8 cellular contexts compared by ENCODE assay signal in genomic region chr7:22082886-22083710, GRCh38.
DNase-seq lines count a peak whose midpoint lies in the region; ATAC-seq, FAIRE-seq and TF ChIP-seq lines count a peak whose summit lies in the region.

No MANE protein-coding gene starts in this region.

- H3K4me3 Mint-ChIP-seq in T-helper 1 cell treated with Interleukin-12 subunit alpha and Interleukin-12 subunit beta and Interleukin-4 antibody, amounts not matched to agents 30 μg/mL and 1 μg/mL, for 36 hours, result peak overlapping the region; percentile 80
- peak overlapping the region; percentile 89 for H3K4me3 Mint-ChIP-seq in astrocyte (ENCODE audit: unreplicated experiment)

- intact Hi-C loops in aorta (cut with DNase I), result loop anchor here in 1 of 2 donors (10.0 kb wide), 1 partner anchor 658 kb away; the partner anchor contains the start of gene SP4

- ATAC-seq in HG02678 (IDR thresholded peaks at IDR 0.05; ENCODE audit: unreplicated experiment) (peak; percentile 99), aorta (ENCODE audit: low FRiP score) (peak; percentile 100)

- no peaks in the 10 kb centered on the region for H4K20me1 ChIP-seq in astrocyte (ENCODE audit: insufficient read depth, low read length)
- H4K20me1 ChIP-seq in hepatocyte (ENCODE audit: insufficient read depth, poor library complexity, severe bottlenecking), result no peaks in the 10 kb centered on the region

- H3K4me1 ChIP-seq in astrocyte (ENCODE audit: insufficient read depth, low read length), result peaks cover 12% of the 10 kb centered on the region
- H3K4me1 ChIP-seq in hepatocyte (ENCODE audit: insufficient read depth), result no peaks in the 10 kb centered on the region
- H3K4me1 ChIP-seq in aorta (ENCODE audit: control insufficient read depth in 1 of 2, insufficient read depth in 2 of 2, low read length in 2 of 2), result no peaks in the 10 kb centered on the region

- H3K27ac Mint-ChIP-seq in T-helper 1 cell treated with Interleukin-12 subunit alpha and Interleukin-12 subunit beta and Interleukin-4 antibody, amounts not matched to agents 30 μg/mL and 1 μg/mL, for 36 hours, result no peak overlapping the region
- H3K27ac Mint-ChIP-seq in astrocyte (ENCODE audit: unreplicated experiment), result peak overlapping the region; percentile 87

- peak; percentile 88 for TF ChIP-seq CTCF in GM12872 (IDR thresholded peaks at IDR 0.05; ENCODE audit: insufficient read depth, low read depth, low read length)
- TF ChIP-seq CTCF in astrocyte (IDR thresholded peaks at IDR 0.05; ENCODE audit: insufficient read depth, low read depth, low read length), result peak; percentile 64
- TF ChIP-seq CTCF in hepatocyte (IDR thresholded peaks at IDR 0.05; ENCODE audit: poor library complexity), result peak; percentile 99

- FAIRE-seq in astrocyte (lab: Jason Lieb, UNC), result no peak

- peak overlapping the region; percentile 100 for H3K4me2 ChIP-seq in astrocyte (ENCODE audit: low read length)
- H3K4me2 ChIP-seq in hepatocyte, result peak overlapping the region; percentile 94

- H3K9ac ChIP-seq in astrocyte (ENCODE audit: low read length), result peak overlapping the region; percentile 88

- H3K27ac ChIP-seq in astrocyte (ENCODE audit: low read depth, low read length), result peak overlapping the region; percentile 63
- peak overlapping the region; percentile 91 for H3K27ac ChIP-seq in hepatocyte
- H3K27ac ChIP-seq in aorta (ENCODE audit: low read depth in 1 of 2, low read length in 2 of 2), result peak overlapping the region in 1 of 2 donors; percentile 33

- DNase-seq in NCI-H1105 (lab: John Stamatoyannopoulos, UW), result peak; percentile 72
- DNase-seq in astrocyte (ENCODE audit: low read depth), result peak; percentile 49
- DNase-seq in hepatocyte (ENCODE audit: low spot score), result peak; percentile 94
- peak; percentile 50 for DNase-seq in renal cortical epithelial cell (ENCODE audit: low read depth)
- DNase-seq in aorta, result peak; percentile 93 to 98

- H3K27me3 Mint-ChIP-seq in T-helper 1 cell treated with Interleukin-12 subunit alpha and Interleukin-12 subunit beta and Interleukin-4 antibody, amounts not matched to agents 30 μg/mL and 1 μg/mL, for 36 hours (ENCODE audit: low read depth), result peaks cover 47% of the 10 kb centered on the region
- peaks cover 8% of the 10 kb centered on the region for H3K27me3 Mint-ChIP-seq in astrocyte (ENCODE audit: low read depth, unreplicated experiment)

- no peaks in the 10 kb centered on the region for H3K9me3 Mint-ChIP-seq in T-helper 1 cell treated with Interleukin-12 subunit alpha and Interleukin-12 subunit beta and Interleukin-4 antibody, amounts not matched to agents 30 μg/mL and 1 μg/mL, for 36 hours
- peaks cover 3% of the 10 kb centered on the region for H3K9me3 Mint-ChIP-seq in astrocyte (ENCODE audit: unreplicated experiment)

- H3K27me3 ChIP-seq in astrocyte (ENCODE audit: insufficient read depth, low read length) (no peaks in the 10 kb centered on the region), hepatocyte (no peaks in the 10 kb centered on the region), aorta (ENCODE audit: control insufficient read depth in 1 of 2, insufficient read depth in 2 of 2, low read length in 1 of 2) (no peaks in the 10 kb centered on the region)

- H3K79me2 ChIP-seq in astrocyte (ENCODE audit: insufficient read depth, low read length), result no peaks in the 10 kb centered on the region
- H3K79me2 ChIP-seq in hepatocyte, result no peaks in the 10 kb centered on the region

- no peaks in the 10 kb centered on the region for H3K36me3 Mint-ChIP-seq in T-helper 1 cell treated with Interleukin-12 subunit alpha and Interleukin-12 subunit beta and Interleukin-4 antibody, amounts not matched to agents 30 μg/mL and 1 μg/mL, for 36 hours (ENCODE audit: low read depth)
- H3K36me3 Mint-ChIP-seq in astrocyte (ENCODE audit: low read depth, unreplicated experiment), result no peaks in the 10 kb centered on the region

- no peaks in the 10 kb centered on the region for H3K9me2 ChIP-seq in hepatocyte (replicated peaks; ENCODE audit: insufficient read depth)

- H3K4me1 Mint-ChIP-seq in T-helper 1 cell treated with Interleukin-12 subunit alpha and Interleukin-12 subunit beta and Interleukin-4 antibody, amounts not matched to agents 30 μg/mL and 1 μg/mL, for 36 hours (ENCODE audit: low read depth), result peaks cover 6% of the 10 kb centered on the region
- no peaks in the 10 kb centered on the region for H3K4me1 Mint-ChIP-seq in astrocyte (ENCODE audit: low read depth, unreplicated experiment)

- H3K36me3 ChIP-seq in astrocyte (ENCODE audit: insufficient read depth, low read length), result no peaks in the 10 kb centered on the region
- H3K36me3 ChIP-seq in hepatocyte (replicated peaks; ENCODE audit: insufficient read depth, low read depth), result no peaks in the 10 kb centered on the region
- H3K36me3 ChIP-seq in aorta (ENCODE audit: control insufficient read depth in 1 of 2, insufficient read depth in 2 of 2, low read length in 1 of 2), result no peaks in the 10 kb centered on the region

- H3K4me3 ChIP-seq in astrocyte (ENCODE audit: insufficient read depth, low read depth, low read length) (peak overlapping the region; percentile 97), hepatocyte (peak overlapping the region; percentile 96), aorta (ENCODE audit: low read length in 2 of 2) (peak overlapping the region; percentile 15 to 65)

- H3K9me3 ChIP-seq in astrocyte (ENCODE audit: insufficient read depth, low read depth, low read length) (no peaks in the 10 kb centered on the region), hepatocyte (ENCODE audit: low read depth) (no peaks in the 10 kb centered on the region), aorta (ENCODE audit: control insufficient read depth, low read length) (no peaks in the 10 kb centered on the region)

- under 1% methylated on average over 45 of the region's 55 CpGs for WGBS in hepatocyte (ENCODE audit: low lambda C conversion rate, missing lambda C conversion rate)
- 0% methylated on average over 55 of the region's 55 CpGs for WGBS in aorta, 2 donors

- H2AFZ ChIP-seq in astrocyte (ENCODE audit: low read depth, low read length) (peak overlapping the region; percentile 100), hepatocyte (peak overlapping the region; percentile 98)

Comparison
In these comparisons a context has a peak if more than half of its experiments do, and no peak if none do; other contexts are left out.
1. H3K4me3 ChIP-seq: peak in every context shown above with its lines; median percentile 97 in astrocyte; 96 in hepatocyte; 40 in aorta.